Comparison of ENCODE assay signal across 1 cellular context in the genomic region with DNA sequence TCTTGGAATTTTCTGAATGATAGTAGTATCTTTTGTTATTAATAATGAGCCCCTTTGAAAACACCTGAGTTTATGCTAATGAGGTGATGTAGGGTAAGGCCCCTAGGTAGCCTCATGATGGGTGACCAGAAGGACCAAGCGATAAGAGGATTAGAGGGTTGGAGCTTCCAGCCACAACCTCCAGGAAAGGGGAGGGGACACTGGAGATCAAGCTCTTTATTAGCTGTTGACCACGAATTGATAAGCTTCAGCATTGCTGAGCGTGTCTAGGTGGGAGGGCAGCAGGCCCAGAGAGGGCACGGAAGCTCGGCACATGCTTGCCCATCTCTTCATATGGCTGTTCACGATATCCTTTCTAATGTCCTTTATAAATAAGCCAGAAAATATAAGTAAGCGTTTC.
TF ChIP-seq lines count a peak whose summit lies in the region.

No MANE protein-coding gene starts in this region.

TF ChIP-seq in K562, 482 proteins besides CTCF, POLR2A, EP300 and RAD21 (continued from another document):
- TF ChIP-seq, protein P1, sequence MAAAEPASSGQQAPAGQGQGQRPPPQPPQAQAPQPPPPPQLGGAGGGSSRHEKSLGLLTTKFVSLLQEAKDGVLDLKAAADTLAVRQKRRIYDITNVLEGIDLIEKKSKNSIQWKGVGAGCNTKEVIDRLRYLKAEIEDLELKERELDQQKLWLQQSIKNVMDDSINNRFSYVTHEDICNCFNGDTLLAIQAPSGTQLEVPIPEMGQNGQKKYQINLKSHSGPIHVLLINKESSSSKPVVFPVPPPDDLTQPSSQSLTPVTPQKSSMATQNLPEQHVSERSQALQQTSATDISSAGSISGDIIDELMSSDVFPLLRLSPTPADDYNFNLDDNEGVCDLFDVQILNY (CRISPR knock-in tag; IDR thresholded peaks at IDR 0.05), result no peak
- TF ChIP-seq HOMEZ (CRISPR knock-in tag; IDR thresholded peaks at IDR 0.05), result no peak
- no peak for TF ChIP-seq NCOA1 (IDR thresholded peaks at IDR 0.05; ENCODE audit: low read depth)
- no peak for TF ChIP-seq TFE3 (CRISPR knock-in tag; IDR thresholded peaks at IDR 0.05)
